ENCODE assay signal across 8 cellular contexts in the genomic region with DNA sequence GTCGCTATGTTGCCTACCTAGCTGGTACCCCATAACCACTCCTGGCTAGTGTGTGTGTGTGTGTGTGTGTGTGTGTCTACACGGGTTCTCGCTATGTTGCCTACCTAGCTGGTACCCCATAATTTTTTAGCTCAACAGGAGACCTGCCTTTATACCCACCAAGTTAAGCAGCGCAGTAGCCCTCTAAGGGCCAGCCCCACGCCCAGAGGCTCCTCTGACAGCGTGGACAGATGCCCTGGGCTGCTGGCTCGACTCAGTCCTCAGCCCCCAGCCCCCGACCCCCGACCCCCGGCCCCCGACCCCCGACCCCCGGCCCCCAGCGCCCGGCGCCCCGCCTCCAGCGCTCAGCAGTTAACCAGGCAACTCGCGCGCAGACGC. TPM values are rescaled to one million over a fixed set of nuclear protein-coding genes. Genes with fewer than 3 reads are reported as not detected.
DNase-seq lines count a peak whose midpoint lies in the region; ATAC-seq and TF ChIP-seq lines count a peak whose summit lies in the region.

No MANE protein-coding gene starts in this region.

- H3K9me3 Mint-ChIP-seq in activated T-cell treated with anti-CD3 and anti-CD28 coated beads, Interleukin-2, amount 50 U/mL, for 72 hours: no peaks in the 10 kb centered on the region
- no peaks in the 10 kb centered on the region for H3K9me3 Mint-ChIP-seq in osteocyte (ENCODE audit: unreplicated experiment)

- H3K27ac Mint-ChIP-seq in activated T-cell treated with anti-CD3 and anti-CD28 coated beads, Interleukin-2, amount 50 U/mL, for 72 hours: peak overlapping the region; percentile 13
- H3K27ac Mint-ChIP-seq in osteocyte (ENCODE audit: unreplicated experiment): no peak overlapping the region

- peak overlapping the region; percentile 79 for H3K4me2 ChIP-seq in OCI-LY1 (ENCODE audit: low read length)

- 0 out of 2 replicates have a peak, but pooled peaks cover 5% of the 10 kb centered on the region for H3K36me3 ChIP-seq in OCI-LY1 (ENCODE audit: insufficient read depth, low read length)
- no peaks in the 10 kb centered on the region for H3K36me3 ChIP-seq in esophagus (ENCODE audit: control insufficient read depth in 2 of 2, insufficient read depth in 2 of 2, low read length in 1 of 2)

- H3K27me3 Mint-ChIP-seq in activated T-cell treated with anti-CD3 and anti-CD28 coated beads, Interleukin-2, amount 50 U/mL, for 72 hours (ENCODE audit: low read depth): peaks cover 17% of the 10 kb centered on the region
- no peaks in the 10 kb centered on the region for H3K27me3 Mint-ChIP-seq in osteocyte (ENCODE audit: unreplicated experiment)

- H2AFZ ChIP-seq in OCI-LY1 (ENCODE audit: low read length): no peak overlapping the region

- peak overlapping the region; percentile 84; the same call in 1 of the 2 replicates for H3K9ac ChIP-seq in OCI-LY1 (ENCODE audit: low read length)

- H3K4me3 Mint-ChIP-seq in activated T-cell treated with anti-CD3 and anti-CD28 coated beads, Interleukin-2, amount 50 U/mL, for 72 hours: peak overlapping the region; percentile 89 to 96
- peak overlapping the region; percentile 93 for H3K4me3 Mint-ChIP-seq in osteocyte (ENCODE audit: unreplicated experiment)

- no peaks in the 10 kb centered on the region for H3K9me3 ChIP-seq in OCI-LY1 (ENCODE audit: low read length)
- no peaks in the 10 kb centered on the region for H3K9me3 ChIP-seq in esophagus (ENCODE audit: control insufficient read depth in 2 of 2, insufficient read depth in 1 of 2, low read depth in 1 of 2, low read length in 1 of 2)

- TF ChIP-seq CTCF in OCI-LY1 (IDR thresholded peaks at IDR 0.05; ENCODE audit: low read length): no peak
- TF ChIP-seq CTCF in osteocyte (IDR thresholded peaks at IDR 0.05): no peak

- peaks cover 0 to 2% of the 10 kb centered on the region in 2 donors for H3K36me3 Mint-ChIP-seq in activated T-cell treated with anti-CD3 and anti-CD28 coated beads, Interleukin-2, amount 50 U/mL, for 72 hours (ENCODE audit: insufficient read depth in 2 of 2)
- peaks cover 5% of the 10 kb centered on the region for H3K36me3 Mint-ChIP-seq in osteocyte (ENCODE audit: unreplicated experiment)

- 0 to 3% methylated on average over 18 to 22 of the region's 22 CpGs for WGBS in esophagus, 2 donors

- no peaks in the 10 kb centered on the region for H3K27me3 ChIP-seq in OCI-LY1 (ENCODE audit: insufficient read depth, low read length)
- H3K27me3 ChIP-seq in esophagus (ENCODE audit: control insufficient read depth in 1 of 2, insufficient read depth in 2 of 2, low read length in 2 of 2): no peaks in the 10 kb centered on the region

- no peaks in the 10 kb centered on the region for H3F3A ChIP-seq in OCI-LY1 (ENCODE audit: insufficient read depth, low read length)

- DNase-seq in activated T-cell treated with anti-CD3 and anti-CD28 coated beads, Interleukin-2, amount 50 U/mL, for 72 hours: peak in 1 of 2 donors; percentile 6
- DNase-seq in activated T-cell treated with anti-CD3 and anti-CD28 coated beads for 4 hours (no peak), osteocyte (ENCODE audit: extremely low spot score, unreplicated experiment) (no peak), DMS79 (lab: John Stamatoyannopoulos, UW) (no peak), GM19240 (ENCODE audit: insufficient read length, low spot score) (no peak), dermis blood vessel endothelial cell (no peak)

- H3K4me3 ChIP-seq in OCI-LY1 (ENCODE audit: low read depth, low read length, poor library complexity, severe bottlenecking) (peak overlapping the region; percentile 91), esophagus (ENCODE audit: low read depth in 1 of 2, low read length in 2 of 2) (peak overlapping the region; percentile 86 to 98)

- H3K79me2 ChIP-seq in OCI-LY1 (ENCODE audit: insufficient read depth, low read length): no peaks in the 10 kb centered on the region

- H3K9me2 ChIP-seq in OCI-LY1 (ENCODE audit: low read depth, low read length): no peaks in the 10 kb centered on the region

- no peak overlapping the region for H3K27ac ChIP-seq in OCI-LY1 (ENCODE audit: low read depth, low read length, poor library complexity, severe bottlenecking)
- H3K27ac ChIP-seq in esophagus (ENCODE audit: low read depth in 2 of 2, low read length in 1 of 2): peak overlapping the region; percentile 71

- H3K4me1 Mint-ChIP-seq in activated T-cell treated with anti-CD3 and anti-CD28 coated beads, Interleukin-2, amount 50 U/mL, for 72 hours (ENCODE audit: low read depth): peaks cover 52% of the 10 kb centered on the region
- peaks cover 68% of the 10 kb centered on the region for H3K4me1 Mint-ChIP-seq in osteocyte (ENCODE audit: unreplicated experiment)

- peaks cover 32% of the 10 kb centered on the region for H3K4me1 ChIP-seq in OCI-LY1 (ENCODE audit: insufficient read depth, low read length, severe bottlenecking)
- H3K4me1 ChIP-seq in esophagus (ENCODE audit: control insufficient read depth in 2 of 2, insufficient read depth in 2 of 2, low read length in 1 of 2): no peaks in the 10 kb centered on the region

- peak; percentile 12 to 31 for ATAC-seq in activated T-cell treated with anti-CD3 and anti-CD28 coated beads, Interleukin-2, amount 50 U/mL, for 72 hours (replicated peaks in 1 of 2)

- no peaks in the 10 kb centered on the region for H4K20me1 ChIP-seq in OCI-LY1 (ENCODE audit: insufficient read depth, low read length)

RNA-seq across cellular contexts. Expression of a gene that starts 0.3 kb away (rescaled TPM):
- 10 to 100 TPM; 27.2 to 27.7 TPM for total RNA-seq in activated T-cell treated with anti-CD3 and anti-CD28 coated beads, Interleukin-2, amount 50 U/mL, for 72 hours
- 10 to 100 TPM; 10.6 to 17.8 TPM for polyA plus RNA-seq in esophagus
- total RNA-seq in osteocyte (28.8 and 32.6 TPM in 2 replicates), dermis blood vessel endothelial cell (26.5 and 32.6 TPM in 2 replicates)

RNA-seq across cellular contexts. Expression of a gene that starts 22.1 kb away (rescaled TPM):
- total RNA-seq in activated T-cell treated with anti-CD3 and anti-CD28 coated beads, Interleukin-2, amount 50 U/mL, for 72 hours: not detected
- polyA plus RNA-seq in esophagus: not detected
- total RNA-seq in osteocyte (not detected in 2 replicates), dermis blood vessel endothelial cell (not detected in 2 replicates)

RNA-seq across cellular contexts. Expression of a gene that starts 32.2 kb away (rescaled TPM):
- total RNA-seq in activated T-cell treated with anti-CD3 and anti-CD28 coated beads, Interleukin-2, amount 50 U/mL, for 72 hours: not detected
- polyA plus RNA-seq in esophagus: not detected
- not detected in 2 replicates for total RNA-seq in osteocyte
- not detected in 2 replicates for total RNA-seq in dermis blood vessel endothelial cell

RNA-seq across cellular contexts. Expression of a gene that starts 53.6 kb away (rescaled TPM):
- 10 to 100 TPM; 19.9 to 20.7 TPM for total RNA-seq in activated T-cell treated with anti-CD3 and anti-CD28 coated beads, Interleukin-2, amount 50 U/mL, for 72 hours
- polyA plus RNA-seq in esophagus: 10 to 100 TPM; 29.6 to 52.1 TPM
- 33.4 and 35.9 TPM in 2 replicates for total RNA-seq in osteocyte
- total RNA-seq in dermis blood vessel endothelial cell: 33.2 and 41.9 TPM in 2 replicates
